ENCODE assay signal across 13 cellular contexts in genomic region chr6:10532392-10532791, GRCh38. TPM values are rescaled to one million over a fixed set of nuclear protein-coding genes. Genes with fewer than 3 reads are reported as not detected.
A peak's percentile ranks its signal among the peaks of the same experiment; 100 is the strongest.
DNase-seq lines count a peak whose midpoint lies in the region; ATAC-seq and TF ChIP-seq lines count a peak whose summit lies in the region.
"Had no signal": no experiment of that assay in that cellular context is flagged by ENCODE, and none has a peak within 500 bp of the region (broad histone marks: within the 10 kb centered on the region; RNA-seq: fewer than 3 reads in every experiment).

No MANE protein-coding gene starts in this region.

- DNase-seq in DND-41 = no peak
- DNase-seq in lower lobe of right lung = no peak
- no peak for DNase-seq in cortex of kidney (lab: John Stamatoyannopoulos, UW)
- DNase-seq in uterus = no peak
- no peak for DNase-seq in thyroid gland
- no peak for DNase-seq in COLO668 (lab: John Stamatoyannopoulos, UW; ENCODE audit: unreplicated experiment)
- DNase-seq: activated CD4-positive, alpha-beta memory T cell treated with anti-CD3 and anti-CD28 coated beads, Interleukin-2, amount 10 ng/mL, durations not matched to agents 7 days and 5 days; GF-D8; NCI-H510A; T1000; trophoblast cell had no signal

- H3K4me2 ChIP-seq in BLaER1 treated with 17β-estradiol and CSF1 and Interleukin-3, amounts not matched to agents 10 nM and 100 nM = peak overlapping the region; percentile 63 to 94 (median 84)
- H3K4me2 ChIP-seq in DND-41 (ENCODE audit: insufficient read depth, low read length) (peak overlapping the region; percentile 77), SU-DHL-6 (ENCODE audit: low read depth, low read length, poor library complexity, severe bottlenecking) (peak overlapping the region; percentile 63)

- peak overlapping the region in 5 of 11 experiments; percentile 12 to 62 (median 31); a peak in 4 of 22 replicates for H3K9ac ChIP-seq in BLaER1 treated with 17β-estradiol and CSF1 and Interleukin-3, amounts not matched to agents 10 nM and 100 nM
- H3K9ac ChIP-seq in DND-41 (ENCODE audit: low read depth, low read length) (peak overlapping the region; percentile 21; the same call in 1 of the 2 replicates), SU-DHL-6 (ENCODE audit: low read length) (peak overlapping the region; percentile 63)

- H3K4me1 ChIP-seq in BLaER1 treated with 17β-estradiol and CSF1 and Interleukin-3, amounts not matched to agents 10 nM and 100 nM = peaks cover 72 to 97% (median 82%) of the 10 kb centered on the region in 10 experiments
- H3K4me1 ChIP-seq in DND-41 (ENCODE audit: insufficient read depth, low read length) (peaks cover 62% of the 10 kb centered on the region), lower lobe of right lung (peaks cover 61% of the 10 kb centered on the region), uterus (no peaks in the 10 kb centered on the region), thyroid gland (peaks cover 5 to 12% of the 10 kb centered on the region in 2 donors)

- H2AFZ ChIP-seq in DND-41 (ENCODE audit: low read depth, low read length) = 0 out of 2 replicates have a peak overlapping the region, but pooled peaks have one; percentile 31
- H2AFZ ChIP-seq in SU-DHL-6 (ENCODE audit: low read depth, low read length, severe bottlenecking) = no peak overlapping the region

- no peak for ATAC-seq in DND-41 (ENCODE audit: insufficient read depth, low read depth)
- ATAC-seq in lower lobe of right lung = no peak

- no peaks in the 10 kb centered on the region for H3K9me2 ChIP-seq in SU-DHL-6 (replicated peaks; ENCODE audit: insufficient read depth, low read length)

- peaks cover 0 to 14% (median 9%) of the 10 kb centered on the region in 11 experiments; a peak in 10 of 22 replicates for H3K27me3 ChIP-seq in BLaER1 treated with 17β-estradiol and CSF1 and Interleukin-3, amounts not matched to agents 10 nM and 100 nM
- no peaks in the 10 kb centered on the region for H3K27me3 ChIP-seq in DND-41 (ENCODE audit: insufficient read depth, low read length, poor library complexity)
- no peaks in the 10 kb centered on the region for H3K27me3 ChIP-seq in SU-DHL-6 (ENCODE audit: low read length)
- H3K27me3 ChIP-seq in lower lobe of right lung (ENCODE audit: low read depth) = no peaks in the 10 kb centered on the region
- no peaks in the 10 kb centered on the region for H3K27me3 ChIP-seq in uterus
- no peaks in the 10 kb centered on the region for H3K27me3 ChIP-seq in thyroid gland

- peaks cover 83% of the 10 kb centered on the region for H3F3A ChIP-seq in SU-DHL-6 (ENCODE audit: insufficient read depth)

- intact Hi-C loops in lower lobe of right lung (cut with DNase I) (no loop called here), uterus (cut with DNase I; ENCODE audit: low total_unique reads) (no loop called here), thyroid gland (cut with DNase I) (no loop called here)

- TF ChIP-seq CTCF in DND-41 (IDR thresholded peaks at IDR 0.05; ENCODE audit: borderline replicate concordance, extremely low read depth, low read length, poor library complexity, severe bottlenecking) (no peak), SU-DHL-6 (IDR thresholded peaks at IDR 0.05; ENCODE audit: insufficient read depth, low read length, poor library complexity, severe bottlenecking) (no peak), lower lobe of right lung (IDR thresholded peaks at IDR 0.05) (no peak), uterus (IDR thresholded peaks at IDR 0.05) (no peak), thyroid gland (IDR thresholded peaks at IDR 0.05) (no peak)

- TF ChIP-seq POLR2A in uterus (IDR thresholded peaks at IDR 0.05) (no peak), thyroid gland (IDR thresholded peaks at IDR 0.05) (no peak)

- peaks cover 19% of the 10 kb centered on the region for H3K79me2 ChIP-seq in DND-41 (ENCODE audit: insufficient read depth, low read length)
- H3K79me2 ChIP-seq in SU-DHL-6 (ENCODE audit: insufficient read depth, low read length) = peaks cover 56% of the 10 kb centered on the region

- WGBS in thyroid gland, 2 donors = 86 to 93% methylated on average over 8 of the region's 8 CpGs

- no peaks in the 10 kb centered on the region for H3K36me3 ChIP-seq in BLaER1 treated with 17β-estradiol and CSF1 and Interleukin-3, amounts not matched to agents 10 nM and 100 nM
- H3K36me3 ChIP-seq in DND-41 (ENCODE audit: insufficient read depth, low read length) (no peaks in the 10 kb centered on the region), SU-DHL-6 (ENCODE audit: low read length) (no peaks in the 10 kb centered on the region), lower lobe of right lung (no peaks in the 10 kb centered on the region), uterus (no peaks in the 10 kb centered on the region), thyroid gland (no peaks in the 10 kb centered on the region)

- peaks cover 0 to 5% (median 0%) of the 10 kb centered on the region in 11 experiments; a peak in 1 of 22 replicates for H3K9me3 ChIP-seq in BLaER1 treated with 17β-estradiol and CSF1 and Interleukin-3, amounts not matched to agents 10 nM and 100 nM (replicated peaks in 1 of 11)
- H3K9me3 ChIP-seq in DND-41 (ENCODE audit: insufficient read depth, low read length, severe bottlenecking) (no peaks in the 10 kb centered on the region), SU-DHL-6 (ENCODE audit: insufficient read depth, low read length) (no peaks in the 10 kb centered on the region), lower lobe of right lung (no peaks in the 10 kb centered on the region), uterus (no peaks in the 10 kb centered on the region), thyroid gland (no peaks in the 10 kb centered on the region)

- peak overlapping the region in 3 of 10 experiments; percentile 13 to 49 (median 29); a peak in 4 of 20 replicates for H3K4me3 ChIP-seq in BLaER1 treated with 17β-estradiol and CSF1 and Interleukin-3, amounts not matched to agents 10 nM and 100 nM
- H3K4me3 ChIP-seq in DND-41 (ENCODE audit: low read depth in 1 of 2, low read length in 2 of 2) = peak overlapping the region in 1 of 2 experiments; percentile 30; a peak in 1 of 4 replicates
- H3K4me3 ChIP-seq in SU-DHL-6 (ENCODE audit: insufficient read depth, low read length, poor library complexity, severe bottlenecking) = peak overlapping the region; percentile 63
- peak overlapping the region; percentile 55 for H3K4me3 ChIP-seq in lower lobe of right lung
- no peak overlapping the region for H3K4me3 ChIP-seq in uterus
- H3K4me3 ChIP-seq in thyroid gland (replicated peaks in 1 of 3) = no peak overlapping the region

- H4K20me1 ChIP-seq in BLaER1 treated with 17β-estradiol and CSF1 and Interleukin-3, amounts not matched to agents 10 nM and 100 nM = no peaks in the 10 kb centered on the region
- H4K20me1 ChIP-seq in DND-41 (ENCODE audit: insufficient read depth, low read length) (no peaks in the 10 kb centered on the region), SU-DHL-6 (ENCODE audit: low read depth, low read length) (no peaks in the 10 kb centered on the region)

- H3K27ac ChIP-seq in BLaER1 treated with 17β-estradiol and CSF1 and Interleukin-3, amounts not matched to agents 10 nM and 100 nM = peak overlapping the region in 6 of 11 experiments; percentile 35 to 86 (median 66); a peak in 13 of 22 replicates
- H3K27ac ChIP-seq in DND-41 (ENCODE audit: low read length) (no peak overlapping the region; the same call in 1 of the 2 replicates), SU-DHL-6 (ENCODE audit: low read depth, low read length) (peak overlapping the region; percentile 86), lower lobe of right lung (no peak overlapping the region), uterus (no peak overlapping the region), thyroid gland (no peak overlapping the region)

RNA-seq across cellular contexts. Expression of gene GCNT2, which starts 11.2 kb away (rescaled TPM):
- 32.2 TPM for total RNA-seq in lower lobe of right lung
- total RNA-seq in uterus = 10 to 100 TPM in 2 of 4 donors, 1 to 10 TPM in 2; 7.8 to 16.2 (median 10.9) TPM
- 1 to 10 TPM; 4.0 to 9.8 (median 8.0) TPM for total RNA-seq in thyroid gland

Comparison
In these comparisons a context has a peak if more than half of its experiments do, and no peak if none do; other contexts are left out.
1. H3K27ac ChIP-seq: peak in BLaER1 treated with 17β-estradiol and CSF1 and Interleukin-3, amounts not matched to agents 10 nM and 100 nM (6 of 11) and SU-DHL-6 (single experiment); none in DND-41 (single experiment), lower lobe of right lung (single experiment), uterus (0 of 2) and thyroid gland (0 of 3).
2. H3K4me3 ChIP-seq: peak in SU-DHL-6 (single experiment) and lower lobe of right lung (single experiment); none in uterus (0 of 2) and thyroid gland (0 of 3).
3. Peak in every context shown above with its lines, with median percentiles within 50 percentile points of each other: H3K4me2 ChIP-seq.